17 cellular contexts compared by ENCODE assay signal in genomic region chr10:132449826-132450211, GRCh38. TPM values are rescaled to one million over a fixed set of nuclear protein-coding genes. Genes with fewer than 3 reads are reported as not detected.
DNase-seq lines count a peak whose midpoint lies in the region; ATAC-seq and TF ChIP-seq lines count a peak whose summit lies in the region.
"Had no signal": no experiment of that assay in that cellular context is flagged by ENCODE, and none has a peak within 500 bp of the region (broad histone marks: within the 10 kb centered on the region; RNA-seq: fewer than 3 reads in every experiment).

No MANE protein-coding gene starts in this region.

- TF ChIP-seq RAD21 in Ishikawa (IDR thresholded peaks at IDR 0.05; ENCODE audit: low read depth) = no peak

- TF ChIP-seq CTCF in CD14-positive monocyte (IDR thresholded peaks at IDR 0.05) (no peak), gastroesophageal sphincter (IDR thresholded peaks at IDR 0.05) (no peak), sigmoid colon (IDR thresholded peaks at IDR 0.05) (no peak)

- no peak for TF ChIP-seq EP300 in Ishikawa (IDR thresholded peaks at IDR 0.05; ENCODE audit: borderline replicate concordance)
- no peak for TF ChIP-seq EP300 in gastroesophageal sphincter (IDR thresholded peaks at IDR 0.05)
- TF ChIP-seq EP300 in sigmoid colon (IDR thresholded peaks at IDR 0.05) = no peak

- H3K36me3 Mint-ChIP-seq in CD14-positive monocyte = no peaks in the 10 kb centered on the region
- no peaks in the 10 kb centered on the region for H3K36me3 Mint-ChIP-seq in activated T-helper 17 cell treated with anti-CD3 and anti-CD28 coated beads, Interleukin-2, amount 50 U/mL, for 72 hours (ENCODE audit: low read depth)

- H3K36me3 ChIP-seq in gastroesophageal sphincter (no peaks in the 10 kb centered on the region), sigmoid colon (no peaks in the 10 kb centered on the region)
- H3K36me3 ChIP-seq: BLaER1 had no signal

- H3K27ac ChIP-seq in gastroesophageal sphincter = peak overlapping the region in 3 of 4 donors; percentile 65 to 70 (median 69)
- peak overlapping the region; percentile 43 to 73 (median 66) for H3K27ac ChIP-seq in sigmoid colon
- H3K27ac ChIP-seq: BLaER1, coronary artery had no signal

- no peaks in the 10 kb centered on the region for H3K9me3 ChIP-seq in gastroesophageal sphincter
- H3K9me3 ChIP-seq in sigmoid colon = no peaks in the 10 kb centered on the region
- H3K9me3 ChIP-seq: BLaER1 had no signal

- no peak for ATAC-seq in gastroesophageal sphincter
- no peak for ATAC-seq in GM18861 (IDR thresholded peaks at IDR 0.05; ENCODE audit: unreplicated experiment)
- ATAC-seq in activated T-helper 17 cell treated with anti-CD3 and anti-CD28 coated beads, Interleukin-2, amount 50 U/mL, for 72 hours (replicated peaks) = no peak

- 66% methylated on average over 6 of the region's 11 CpGs; no CpG with 5 or more reads in 1 of the 2 donors for WGBS in gastroesophageal sphincter (ENCODE audit: low coverage in 1 of 2), 2 donors
- 58 to 73% methylated on average over 10 to 11 of the region's 11 CpGs for WGBS in sigmoid colon, 2 donors

- intact Hi-C loops in CD14-positive monocyte (cut with micrococcal nuclease) = loop anchor here (5.0 kb wide), 5 partner anchors 38 to 223 kb away; partner anchors contain the start of genes INPP5A (in 2 of the 2), STK32C (in 2 of the 2) and PWWP2B (in 1 of the 2)
- intact Hi-C loops in sigmoid colon (cut with DNase I) = loop anchor here (5.0 to 10.0 kb wide), 2 partner anchors 228 to 335 kb away; partner anchors contain the start of gene NKX6-2

- H3K4me1 ChIP-seq in gastroesophageal sphincter = peaks cover 0 to 44% (median 31%) of the 10 kb centered on the region in 3 donors
- H3K4me1 ChIP-seq in sigmoid colon = peaks cover 0 to 38% (median 36%) of the 10 kb centered on the region in 4 donors

- no peaks in the 10 kb centered on the region for H3K27me3 ChIP-seq in gastroesophageal sphincter
- H3K27me3 ChIP-seq in sigmoid colon = no peaks in the 10 kb centered on the region

- H3K4me1 Mint-ChIP-seq in CD14-positive monocyte = peaks cover 62% of the 10 kb centered on the region
- peaks cover 10% of the 10 kb centered on the region for H3K4me1 Mint-ChIP-seq in activated T-helper 17 cell treated with anti-CD3 and anti-CD28 coated beads, Interleukin-2, amount 50 U/mL, for 72 hours

- H3K4me3 ChIP-seq in gastroesophageal sphincter = no peak overlapping the region
- no peak overlapping the region for H3K4me3 ChIP-seq in sigmoid colon
- H3K4me3 ChIP-seq: BLaER1, coronary artery had no signal

- H3K27ac Mint-ChIP-seq in CD14-positive monocyte = peak overlapping the region in 6 of 7 donors; percentile 50 to 87 (median 78)
- no peak overlapping the region for H3K27ac Mint-ChIP-seq in activated T-helper 17 cell treated with anti-CD3 and anti-CD28 coated beads, Interleukin-2, amount 50 U/mL, for 72 hours
- H3K27ac Mint-ChIP-seq: activated T-helper 2 cell treated with anti-CD3 and anti-CD28 coated beads, Interferon-gamma antibody, Interleukin-2, Interleukin-4, amounts not matched to agents 10 μg/mL and 5 μg/mL and 100 μg/mL, durations not matched to agents 14 hours and 24 hours and 36 hours; progenitor cell of endocrine pancreas had no signal

- no peaks in the 10 kb centered on the region for H3K9me3 Mint-ChIP-seq in CD14-positive monocyte
- H3K9me3 Mint-ChIP-seq in activated T-helper 17 cell treated with anti-CD3 and anti-CD28 coated beads, Interleukin-2, amount 50 U/mL, for 72 hours = no peaks in the 10 kb centered on the region
- H3K9me3 Mint-ChIP-seq: activated T-helper 2 cell treated with anti-CD3 and anti-CD28 coated beads, Interferon-gamma antibody, Interleukin-2, Interleukin-4, amounts not matched to agents 10 μg/mL and 5 μg/mL and 100 μg/mL, durations not matched to agents 14 hours and 24 hours and 36 hours had no signal

- TF ChIP-seq POLR2A in gastroesophageal sphincter (IDR thresholded peaks at IDR 0.05) = no peak
- TF ChIP-seq POLR2A in sigmoid colon (IDR thresholded peaks at IDR 0.05) = no peak

- H3K4me3 Mint-ChIP-seq in CD14-positive monocyte = no peak overlapping the region
- no peak overlapping the region for H3K4me3 Mint-ChIP-seq in activated T-helper 17 cell treated with anti-CD3 and anti-CD28 coated beads, Interleukin-2, amount 50 U/mL, for 72 hours

- H3K27me3 Mint-ChIP-seq in CD14-positive monocyte (ENCODE audit: low read depth in 3 of 3) = peaks cover 0 to 3% (median 2%) of the 10 kb centered on the region in 3 donors
- H3K27me3 Mint-ChIP-seq in activated T-helper 17 cell treated with anti-CD3 and anti-CD28 coated beads, Interleukin-2, amount 50 U/mL, for 72 hours = no peaks in the 10 kb centered on the region
- H3K27me3 Mint-ChIP-seq: progenitor cell of endocrine pancreas had no signal

- DNase-seq in CD14-positive monocyte (ENCODE audit: low spot score) (no peak), sigmoid colon (no peak), NCI-H1105 treated with DMSO at 0.1 percent for 48 hours (lab: John Stamatoyannopoulos, UW) (no peak), NCI-H1417 (lab: John Stamatoyannopoulos, UW) (no peak)
- DNase-seq: activated CD4-positive, alpha-beta T cell treated with anti-CD3 and anti-CD28 coated beads, Interleukin-2, amount 50 U/mL, for 48 hours; amygdala; NCI-H1436; NCI-H2227 treated with DMSO at 0.1 percent for 48 hours; substantia nigra had no signal

TF ChIP-seq in Ishikawa, 13 proteins besides CTCF, POLR2A, EP300 and RAD21:
- no peak for TF ChIP-seq CREB1 (IDR thresholded peaks at IDR 0.05; ENCODE audit: low read depth)
- TF ChIP-seq, protein P1, sequence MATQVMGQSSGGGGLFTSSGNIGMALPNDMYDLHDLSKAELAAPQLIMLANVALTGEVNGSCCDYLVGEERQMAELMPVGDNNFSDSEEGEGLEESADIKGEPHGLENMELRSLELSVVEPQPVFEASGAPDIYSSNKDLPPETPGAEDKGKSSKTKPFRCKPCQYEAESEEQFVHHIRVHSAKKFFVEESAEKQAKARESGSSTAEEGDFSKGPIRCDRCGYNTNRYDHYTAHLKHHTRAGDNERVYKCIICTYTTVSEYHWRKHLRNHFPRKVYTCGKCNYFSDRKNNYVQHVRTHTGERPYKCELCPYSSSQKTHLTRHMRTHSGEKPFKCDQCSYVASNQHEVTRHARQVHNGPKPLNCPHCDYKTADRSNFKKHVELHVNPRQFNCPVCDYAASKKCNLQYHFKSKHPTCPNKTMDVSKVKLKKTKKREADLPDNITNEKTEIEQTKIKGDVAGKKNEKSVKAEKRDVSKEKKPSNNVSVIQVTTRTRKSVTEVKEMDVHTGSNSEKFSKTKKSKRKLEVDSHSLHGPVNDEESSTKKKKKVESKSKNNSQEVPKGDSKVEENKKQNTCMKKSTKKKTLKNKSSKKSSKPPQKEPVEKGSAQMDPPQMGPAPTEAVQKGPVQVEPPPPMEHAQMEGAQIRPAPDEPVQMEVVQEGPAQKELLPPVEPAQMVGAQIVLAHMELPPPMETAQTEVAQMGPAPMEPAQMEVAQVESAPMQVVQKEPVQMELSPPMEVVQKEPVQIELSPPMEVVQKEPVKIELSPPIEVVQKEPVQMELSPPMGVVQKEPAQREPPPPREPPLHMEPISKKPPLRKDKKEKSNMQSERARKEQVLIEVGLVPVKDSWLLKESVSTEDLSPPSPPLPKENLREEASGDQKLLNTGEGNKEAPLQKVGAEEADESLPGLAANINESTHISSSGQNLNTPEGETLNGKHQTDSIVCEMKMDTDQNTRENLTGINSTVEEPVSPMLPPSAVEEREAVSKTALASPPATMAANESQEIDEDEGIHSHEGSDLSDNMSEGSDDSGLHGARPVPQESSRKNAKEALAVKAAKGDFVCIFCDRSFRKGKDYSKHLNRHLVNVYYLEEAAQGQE (IDR thresholded peaks at IDR 0.05; ENCODE audit: low read depth) = no peak
- TF ChIP-seq, protein P2, sequence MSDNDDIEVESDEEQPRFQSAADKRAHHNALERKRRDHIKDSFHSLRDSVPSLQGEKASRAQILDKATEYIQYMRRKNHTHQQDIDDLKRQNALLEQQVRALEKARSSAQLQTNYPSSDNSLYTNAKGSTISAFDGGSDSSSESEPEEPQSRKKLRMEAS (IDR thresholded peaks at IDR 0.05) = no peak
- TF ChIP-seq ZBTB7A (IDR thresholded peaks at IDR 0.05; ENCODE audit: low read depth) = 0 out of 2 replicates have a peak, but pooled peaks have one; percentile 29

RNA-seq across cellular contexts. Expression of gene PWWP2B, which starts 52.8 kb away (rescaled TPM):
- 1 to 10 TPM; 2.4 to 2.7 TPM for polyA plus RNA-seq in CD14-positive monocyte
- 10 to 100 TPM; 11.3 to 17.1 (median 14.8) TPM for total RNA-seq in gastroesophageal sphincter
- total RNA-seq in sigmoid colon = 10 to 100 TPM in 1 of 4 donors, 1 to 10 TPM in 3; 7.7 to 10.2 (median 9.3) TPM
- polyA plus RNA-seq in sigmoid colon = 10 to 100 TPM; 27.0 to 50.8 (median 28.2) TPM
- total RNA-seq in activated T-helper 17 cell treated with anti-CD3 and anti-CD28 coated beads, Interleukin-2, amount 50 U/mL, for 72 hours = 1 to 10 TPM; 1.5 to 3.1 TPM
